ENCODE assay signal across 12 cellular contexts in the genomic region with DNA sequence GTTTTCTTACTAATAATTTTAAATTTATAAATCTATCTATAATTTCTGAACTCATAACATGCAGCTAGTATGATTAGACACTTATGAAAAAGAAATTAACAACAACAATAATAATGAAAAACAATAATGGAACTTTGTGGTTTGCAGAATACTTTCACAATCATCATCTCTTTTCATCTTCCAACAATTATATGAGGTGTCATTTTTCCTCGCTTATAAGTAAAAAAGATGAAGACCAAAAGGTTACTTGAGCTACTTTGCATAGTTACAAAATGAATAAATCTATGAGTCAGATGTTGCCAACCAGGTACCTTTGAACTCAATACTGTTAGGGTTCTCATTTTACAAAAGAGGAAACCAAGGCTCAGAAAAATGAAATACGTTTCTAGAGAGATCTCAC.
DNase-seq lines count a peak whose midpoint lies in the region; ATAC-seq and TF ChIP-seq lines count a peak whose summit lies in the region.
"Had no signal": no experiment of that assay in that cellular context is flagged by ENCODE, and none has a peak within 500 bp of the region (broad histone marks: within the 10 kb centered on the region; RNA-seq: fewer than 3 reads in every experiment).

No MANE protein-coding gene starts in this region.

- peaks cover 9% of the 10 kb centered on the region for H3K4me1 Mint-ChIP-seq in activated CD8-positive, alpha-beta memory T cell treated with anti-CD3 and anti-CD28 coated beads, Interleukin-2, amount 10 ng/mL, durations not matched to agents 7 days and 5 days
- H3K4me1 Mint-ChIP-seq: stimulated activated naive B cell treated with anti-CD40 and anti-IgM and Interleukin-4, amounts not matched to agents 10 μg/mL and 1 μg/mL and 100 μg/mL, for 72 hours had no signal

- no peaks in the 10 kb centered on the region for H3K9me3 Mint-ChIP-seq in activated CD8-positive, alpha-beta memory T cell treated with anti-CD3 and anti-CD28 coated beads, Interleukin-2, amount 10 ng/mL, durations not matched to agents 7 days and 5 days (ENCODE audit: low read depth)
- H3K9me3 Mint-ChIP-seq: stimulated activated naive B cell treated with anti-CD40 and anti-IgM and Interleukin-4, amounts not matched to agents 10 μg/mL and 1 μg/mL and 100 μg/mL, for 72 hours had no signal

- CTCF ChIA-PET in activated CD8-positive, alpha-beta memory T cell treated with anti-CD3 and anti-CD28 coated beads, Interleukin-2, amount 10 ng/mL, durations not matched to agents 7 days and 5 days (lab: Charles Lee) = no interaction called here

- TF ChIP-seq CTCF in epithelial cell of esophagus (IDR thresholded peaks at IDR 0.05; ENCODE audit: insufficient read depth, low read depth, low read length, missing control alignments) = no peak

- ATAC-seq in activated CD8-positive, alpha-beta memory T cell treated with anti-CD3 and anti-CD28 coated beads, Interleukin-2, amount 10 ng/mL, durations not matched to agents 7 days and 5 days = peak; percentile 16
- ATAC-seq in GM21717 (IDR thresholded peaks at IDR 0.05; ENCODE audit: unreplicated experiment) (peak; percentile 93), HG03108 (IDR thresholded peaks at IDR 0.05; ENCODE audit: unreplicated experiment) (peak; percentile 75), sciatic nerve (no peak)
- ATAC-seq: left lobe of liver; stimulated activated naive B cell treated with anti-CD40 and anti-IgM and Interleukin-4, amounts not matched to agents 10 μg/mL and 1 μg/mL and 100 μg/mL, for 72 hours had no signal

- peaks cover 41% of the 10 kb centered on the region for H3K27me3 Mint-ChIP-seq in activated CD8-positive, alpha-beta memory T cell treated with anti-CD3 and anti-CD28 coated beads, Interleukin-2, amount 10 ng/mL, durations not matched to agents 7 days and 5 days

- intact Hi-C loops in sciatic nerve (cut with DNase I) = no loop called here

- DNase-seq in activated CD8-positive, alpha-beta memory T cell treated with anti-CD3 and anti-CD28 coated beads, Interleukin-2, amount 10 ng/mL, durations not matched to agents 7 days and 5 days = no peak
- DNase-seq in activated CD8-positive, alpha-beta memory T cell treated with anti-CD3 and anti-CD28 coated beads, Interleukin-2, amount 50 U/mL, for 4 hours = no peak
- DNase-seq in epithelial cell of esophagus (ENCODE audit: low read depth) (peak; percentile 38), sciatic nerve (ENCODE audit: low spot score) (no peak), LoVo (ENCODE audit: low spot score) (no peak), H4 (ENCODE audit: low spot score) (no peak)
- DNase-seq: DMS 273 treated with DMSO at 0.1 percent for 48 hours; effector CD8-positive, alpha-beta T cell; stimulated activated naive B cell treated with anti-CD40 and anti-IgM and Interleukin-4, amounts not matched to agents 10 μg/mL and 1 μg/mL and 100 μg/mL, for 72 hours had no signal

- H3K4me3 Mint-ChIP-seq in activated CD8-positive, alpha-beta memory T cell treated with anti-CD3 and anti-CD28 coated beads, Interleukin-2, amount 10 ng/mL, durations not matched to agents 7 days and 5 days = no peak overlapping the region
- H3K4me3 Mint-ChIP-seq: stimulated activated naive B cell treated with anti-CD40 and anti-IgM and Interleukin-4, amounts not matched to agents 10 μg/mL and 1 μg/mL and 100 μg/mL, for 72 hours had no signal

- no peak overlapping the region for H3K27ac Mint-ChIP-seq in activated CD8-positive, alpha-beta memory T cell treated with anti-CD3 and anti-CD28 coated beads, Interleukin-2, amount 10 ng/mL, durations not matched to agents 7 days and 5 days
- H3K27ac Mint-ChIP-seq: stimulated activated naive B cell treated with anti-CD40 and anti-IgM and Interleukin-4, amounts not matched to agents 10 μg/mL and 1 μg/mL and 100 μg/mL, for 72 hours had no signal

- H3K36me3 Mint-ChIP-seq in activated CD8-positive, alpha-beta memory T cell treated with anti-CD3 and anti-CD28 coated beads, Interleukin-2, amount 10 ng/mL, durations not matched to agents 7 days and 5 days = no peaks in the 10 kb centered on the region
- H3K36me3 Mint-ChIP-seq: stimulated activated naive B cell treated with anti-CD40 and anti-IgM and Interleukin-4, amounts not matched to agents 10 μg/mL and 1 μg/mL and 100 μg/mL, for 72 hours had no signal

- no peak overlapping the region for H3K4me3 ChIP-seq in epithelial cell of esophagus (ENCODE audit: low read length)
